In the genomic region with DNA sequence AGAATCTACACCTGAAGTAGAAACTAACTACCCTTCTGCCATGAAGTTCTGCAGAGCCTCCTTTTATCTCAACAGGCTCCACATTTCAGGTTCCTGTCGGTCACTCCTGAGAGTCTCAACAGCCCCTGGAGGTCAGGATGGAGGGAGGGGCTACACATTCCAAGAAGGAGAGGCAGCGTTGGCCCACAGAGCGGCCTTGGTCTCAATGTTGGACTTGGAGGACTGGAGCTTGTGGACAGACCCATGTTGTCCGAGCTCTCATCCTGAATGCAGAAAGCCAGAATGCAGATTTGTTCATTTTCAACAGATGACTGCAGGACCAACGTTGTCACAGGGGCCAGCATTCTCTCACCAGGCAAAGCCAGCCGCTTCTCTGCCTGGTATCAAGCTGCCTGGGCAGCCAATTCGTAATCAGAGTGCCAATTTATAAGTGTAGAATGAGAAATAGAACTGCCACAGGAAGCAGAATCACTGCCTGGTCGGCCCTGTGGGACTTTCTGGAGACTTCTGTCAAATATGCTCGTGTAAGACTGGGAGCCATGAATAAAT, we compare ENCODE assay signal across 1 cellular context.
TF ChIP-seq lines count a peak whose summit lies in the region.

No MANE protein-coding gene starts in this region.

TF ChIP-seq in IMR-90, 13 proteins besides CTCF, POLR2A, EP300 and RAD21 (continued from another document):
- no peak for TF ChIP-seq USF2 (IDR thresholded peaks at IDR 0.05; ENCODE audit: low read depth, low read length)
- no peak for TF ChIP-seq MAZ (IDR thresholded peaks at IDR 0.05; ENCODE audit: borderline replicate concordance, low read depth, low read length)
- no peak for TF ChIP-seq SMC3 (IDR thresholded peaks at IDR 0.05; ENCODE audit: low read depth, low read length)
- no peak for TF ChIP-seq FOS (IDR thresholded peaks at IDR 0.05; ENCODE audit: low read depth, low read length)
- no peak for TF ChIP-seq BHLHE40 (IDR thresholded peaks at IDR 0.05; ENCODE audit: low read depth, low read length)
- TF ChIP-seq ELK1 (IDR thresholded peaks at IDR 0.05; ENCODE audit: borderline replicate concordance, low read depth, low read length): no peak
- TF ChIP-seq RCOR1 (IDR thresholded peaks at IDR 0.05; ENCODE audit: insufficient replicate concordance, low read length): no peak
- no peak for TF ChIP-seq CHD1 (IDR thresholded peaks at IDR 0.05; ENCODE audit: low read depth, low read length)
- no peak for TF ChIP-seq NFE2L2 (IDR thresholded peaks at IDR 0.05; ENCODE audit: low read depth, low read length)
- no peak for TF ChIP-seq MAFK (IDR thresholded peaks at IDR 0.05; ENCODE audit: low read depth, low read length)
- TF ChIP-seq RFX5 (IDR thresholded peaks at IDR 0.05; ENCODE audit: low read depth, low read length): no peak
- TF ChIP-seq MXI1 (IDR thresholded peaks at IDR 0.05; ENCODE audit: borderline replicate concordance, low read depth, low read length): no peak
